9 cellular contexts compared by ENCODE assay signal in the genomic region with DNA sequence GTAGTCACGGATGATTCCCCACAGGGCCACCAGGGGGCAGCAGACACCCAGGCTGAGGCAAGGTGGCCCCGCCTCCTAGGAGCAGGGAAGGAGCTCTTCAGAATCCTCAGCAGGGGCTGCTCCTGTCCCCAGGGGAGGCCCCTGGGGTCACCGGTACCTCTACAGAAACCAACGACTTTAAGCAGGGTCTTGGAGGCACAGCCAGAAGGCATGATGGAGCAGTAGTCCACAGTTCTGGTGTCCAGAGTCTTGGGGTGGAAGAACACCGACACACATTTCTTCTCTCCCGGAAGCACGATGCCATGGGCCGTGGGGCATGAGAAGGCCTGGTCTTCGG. TPM values are rescaled to one million over a fixed set of nuclear protein-coding genes. Genes with fewer than 3 reads are reported as not detected.
DNase-seq lines count a peak whose midpoint lies in the region; ATAC-seq and TF ChIP-seq lines count a peak whose summit lies in the region.
"Had no signal": no experiment of that assay in that cellular context is flagged by ENCODE, and none has a peak within 500 bp of the region (broad histone marks: within the 10 kb centered on the region; RNA-seq: fewer than 3 reads in every experiment).

No MANE protein-coding gene starts in this region.

- H3K27me3 Mint-ChIP-seq in activated CD4-positive, alpha-beta T cell treated with anti-CD3 and anti-CD28 coated beads, Interleukin-2, amount 10 ng/mL, durations not matched to agents 7 days and 5 days, result peaks cover 18% of the 10 kb centered on the region

- H3K4me1 ChIP-seq in lung (ENCODE audit: control insufficient read depth in 2 of 2, insufficient read depth in 2 of 2, low read length in 2 of 2), result no peaks in the 10 kb centered on the region

- no peaks in the 10 kb centered on the region for H3K9me3 Mint-ChIP-seq in activated CD4-positive, alpha-beta T cell treated with anti-CD3 and anti-CD28 coated beads, Interleukin-2, amount 10 ng/mL, durations not matched to agents 7 days and 5 days

- H3K36me3 Mint-ChIP-seq in activated CD4-positive, alpha-beta T cell treated with anti-CD3 and anti-CD28 coated beads, Interleukin-2, amount 10 ng/mL, durations not matched to agents 7 days and 5 days (ENCODE audit: low read depth), result no peaks in the 10 kb centered on the region

- POLR2A ChIA-PET in activated CD4-positive, alpha-beta T cell treated with anti-CD3 and anti-CD28 coated beads, Interleukin-2, amount 10 ng/mL, durations not matched to agents 7 days and 5 days (lab: Charles Lee), result no interaction called here

- ATAC-seq in HG03108 (IDR thresholded peaks at IDR 0.05; ENCODE audit: unreplicated experiment) (peak; percentile 58), lung (ENCODE audit: insufficient read depth, low FRiP score) (peak; percentile 79)

- CTCF ChIA-PET in activated CD4-positive, alpha-beta T cell treated with anti-CD3 and anti-CD28 coated beads, Interleukin-2, amount 10 ng/mL, durations not matched to agents 7 days and 5 days (lab: Charles Lee), result interaction anchor here (0.6 to 2.5 kb wide), 27 partner anchors 9 to 362 kb away, joined by 3 to 14 read pairs (median 4); partner anchors contain the start of gene CFAP65

- H3K4me1 Mint-ChIP-seq in activated CD4-positive, alpha-beta T cell treated with anti-CD3 and anti-CD28 coated beads, Interleukin-2, amount 10 ng/mL, durations not matched to agents 7 days and 5 days, result no peaks in the 10 kb centered on the region

- H3K9me3 ChIP-seq in lung (ENCODE audit: control insufficient read depth in 2 of 2, insufficient read depth in 1 of 2, low read length in 1 of 2), result no peaks in the 10 kb centered on the region

- H3K36me3 ChIP-seq in lung (ENCODE audit: control insufficient read depth in 2 of 2, insufficient read depth in 2 of 2, low read length in 2 of 2), result no peaks in the 10 kb centered on the region

- no peak overlapping the region for H3K4me3 ChIP-seq in lung
- H3K4me3 ChIP-seq: skin epidermis had no signal

- H3K4me3 Mint-ChIP-seq in activated CD4-positive, alpha-beta T cell treated with anti-CD3 and anti-CD28 coated beads, Interleukin-2, amount 10 ng/mL, durations not matched to agents 7 days and 5 days, result no peak overlapping the region

- DNase-seq in NCI-H1436 (lab: John Stamatoyannopoulos, UW), result peak; percentile 76
- DNase-seq in NCI-H1436 treated with DMSO at 0.1 percent for 48 hours (lab: John Stamatoyannopoulos, UW), result no peak
- DNase-seq in NCI-H460 (ENCODE audit: extremely low read depth, low read depth), result peak; percentile 72
- DNase-seq in activated CD4-positive, alpha-beta T cell treated with anti-CD3 and anti-CD28 coated beads, Interleukin-2, amount 10 ng/mL, durations not matched to agents 7 days and 5 days, result peak; percentile 76
- DNase-seq in dermis blood vessel endothelial cell, result peak; percentile 90
- DNase-seq in lung (ENCODE audit: low spot score), result peak; percentile 78
- DNase-seq in stimulated activated CD8-positive, alpha-beta memory T cell treated with anti-CD3 and anti-CD28 coated beads, Interleukin-12 subunit alpha, Interleukin-12 subunit beta, amount 100 ng/mL, for 24 hours (ENCODE audit: extremely low read depth), result peak; percentile 47

- TF ChIP-seq CTCF in lung (IDR thresholded peaks at IDR 0.05; ENCODE audit: control extremely low read depth, extremely low read depth), result peak; percentile 85

- no peak overlapping the region for H3K27ac Mint-ChIP-seq in activated CD4-positive, alpha-beta T cell treated with anti-CD3 and anti-CD28 coated beads, Interleukin-2, amount 10 ng/mL, durations not matched to agents 7 days and 5 days

- H3K27me3 ChIP-seq in lung (ENCODE audit: control insufficient read depth, insufficient read depth), result no peaks in the 10 kb centered on the region

- H3K27ac ChIP-seq in lung (ENCODE audit: low read depth in 1 of 2, low read length in 1 of 2), result no peak overlapping the region
- H3K27ac ChIP-seq: skin epidermis had no signal

- 42 to 48% methylated on average over 9 of the region's 9 CpGs for WGBS in lung, 2 donors

RNA-seq across cellular contexts. Expression of gene CFAP65, which starts 11.5 kb away (rescaled TPM):
- not detected in 2 replicates for total RNA-seq in NCI-H460 (2014; rRNA removed; shearing (Covaris generic))
- not detected in 2 replicates for polyA plus RNA-seq in NCI-H460 (2014; cell fraction: nucleus; rRNA removed)
- total RNA-seq in activated CD4-positive, alpha-beta T cell treated with anti-CD3 and anti-CD28 coated beads, Interleukin-2, amount 10 ng/mL, durations not matched to agents 7 days and 5 days, result not detected
- not detected in 2 replicates for total RNA-seq in dermis blood vessel endothelial cell
- total RNA-seq in lung, result 10 to 100 TPM; 10.3 to 16.5 TPM
- polyA plus RNA-seq in lung, result 1 to 10 TPM; 3.9 to 5.8 TPM

RNA-seq across cellular contexts. Expression of gene IHH, which starts 30.9 kb away (rescaled TPM):
- total RNA-seq in NCI-H460 (2014; rRNA removed; shearing (Covaris generic)), result not detected in 2 replicates
- not detected in 2 replicates for polyA plus RNA-seq in NCI-H460 (2014; cell fraction: nucleus; rRNA removed)
- total RNA-seq in activated CD4-positive, alpha-beta T cell treated with anti-CD3 and anti-CD28 coated beads, Interleukin-2, amount 10 ng/mL, durations not matched to agents 7 days and 5 days, result not detected
- not detected in 2 replicates for total RNA-seq in dermis blood vessel endothelial cell
- total RNA-seq in lung, result 1 to 10 TPM; 2.2 to 4.4 TPM
- 1 to 10 TPM in 1 of 2 donors, under 1 TPM in 1; 0.55 to 1.8 TPM for polyA plus RNA-seq in lung

RNA-seq across cellular contexts. Expression of gene CRYBA2, which starts 36.6 kb away (rescaled TPM):
- not detected in 2 replicates for total RNA-seq in NCI-H460 (2014; rRNA removed; shearing (Covaris generic))
- not detected in 2 replicates for polyA plus RNA-seq in NCI-H460 (2014; cell fraction: nucleus; rRNA removed)
- not detected for total RNA-seq in activated CD4-positive, alpha-beta T cell treated with anti-CD3 and anti-CD28 coated beads, Interleukin-2, amount 10 ng/mL, durations not matched to agents 7 days and 5 days
- not detected in 2 replicates for total RNA-seq in dermis blood vessel endothelial cell
- total RNA-seq in lung, result not detected
- under 1 TPM in 1 of 2 donors, not detected in 1; 0.08 TPM for polyA plus RNA-seq in lung

RNA-seq across cellular contexts. Expression of gene FEV, which starts 44.8 kb away (rescaled TPM):
- total RNA-seq in NCI-H460 (2014; rRNA removed; shearing (Covaris generic)), result not detected in 2 replicates
- not detected in 2 replicates for polyA plus RNA-seq in NCI-H460 (2014; cell fraction: nucleus; rRNA removed)
- not detected for total RNA-seq in activated CD4-positive, alpha-beta T cell treated with anti-CD3 and anti-CD28 coated beads, Interleukin-2, amount 10 ng/mL, durations not matched to agents 7 days and 5 days
- not detected in 2 replicates for total RNA-seq in dermis blood vessel endothelial cell
- not detected for total RNA-seq in lung
- not detected for polyA plus RNA-seq in lung

Comparison
In these comparisons a context has a peak if more than half of its experiments do, and no peak if none do; other contexts are left out.
1. RNA of gene CFAP65, which starts 11.5 kb away (total RNA-seq): 10.3 to 16.5 TPM in lung; not detected in NCI-H460, not detected in activated CD4-positive, alpha-beta T cell treated with anti-CD3 and anti-CD28 coated beads, Interleukin-2, amount 10 ng/mL, durations not matched to agents 7 days and 5 days and not detected in dermis blood vessel endothelial cell; every median in the first group is over 10 times any median in the second.